In genomic region chr22:40251106-40251505, GRCh38 we compare ENCODE assay signal across 30 cellular contexts.
DNase-seq lines count a peak whose midpoint lies in the region; ATAC-seq and TF ChIP-seq lines count a peak whose summit lies in the region.
"Had no signal": no experiment of that assay in that cellular context is flagged by ENCODE, and none has a peak within 500 bp of the region (broad histone marks: within the 10 kb centered on the region; RNA-seq: fewer than 3 reads in every experiment).

No MANE protein-coding gene starts in this region.

- H3F3A ChIP-seq in neural progenitor cell (ENCODE audit: low read depth) = no peaks in the 10 kb centered on the region

- RAD21 ChIA-PET in HCT116 (lab: Charles Lee; ENCODE audit: low non-redundant PET in 1 of 2, low total read pairs in 2 of 2, uncharacterized antibody in 2 of 2, unreplicated experiment in 2 of 2) = no interaction called here

- CTCF ChIA-PET in HCT116 (lab: Charles Lee) = no interaction called here
- CTCF ChIA-PET in Caco-2 (lab: Charles Lee) = no interaction called here

- H3K4me1 Mint-ChIP-seq in activated T-cell treated with anti-CD3 and anti-CD28 coated beads, Interleukin-2, amount 50 U/mL, for 72 hours (ENCODE audit: low read depth) = peaks cover 89% of the 10 kb centered on the region
- H3K4me1 Mint-ChIP-seq in activated naive CD8-positive, alpha-beta T cell treated with anti-CD3 and anti-CD28 coated beads for 36 hours = peaks cover 59% of the 10 kb centered on the region
- H3K4me1 Mint-ChIP-seq in neural progenitor cell = peaks cover 25% of the 10 kb centered on the region
- H3K4me1 Mint-ChIP-seq in Caco-2 (ENCODE audit: low read depth, unreplicated experiment) = no peaks in the 10 kb centered on the region

- no peaks in the 10 kb centered on the region for H3K9me2 ChIP-seq in HCT116 (ENCODE audit: insufficient read depth)

- no peak for TF ChIP-seq RAD21 in HCT116 (IDR thresholded peaks at IDR 0.05; ENCODE audit: low read depth)

- peak overlapping the region; percentile 8 to 72 for H3K4me3 Mint-ChIP-seq in activated T-cell treated with anti-CD3 and anti-CD28 coated beads, Interleukin-2, amount 50 U/mL, for 72 hours
- no peak overlapping the region for H3K4me3 Mint-ChIP-seq in activated naive CD8-positive, alpha-beta T cell treated with anti-CD3 and anti-CD28 coated beads for 36 hours
- H3K4me3 Mint-ChIP-seq in neural progenitor cell (no peak overlapping the region), Caco-2 (ENCODE audit: unreplicated experiment) (no peak overlapping the region)
- H3K4me3 Mint-ChIP-seq: effector memory CD8-positive, alpha-beta T cell; natural killer cell; T-helper 1 cell treated with Interleukin-12 subunit alpha and Interleukin-12 subunit beta and Interleukin-4 antibody, amounts not matched to agents 30 μg/mL and 1 μg/mL, for 36 hours had no signal

- BruUV-seq in HCT116 (replicated peaks; lab: Mats Ljungman, UMichigan) = no TSS peak
- no TSS peak for BruUV-seq in Caco-2 (replicated peaks; lab: Mats Ljungman, UMichigan)

- H3K9me3 ChIP-seq in HCT116 (ENCODE audit: control insufficient read depth in 1 of 2, insufficient read depth in 1 of 2, low read depth in 1 of 2, low read length in 2 of 2) (no peaks in the 10 kb centered on the region), neural progenitor cell (ENCODE audit: low read depth) (no peaks in the 10 kb centered on the region), breast epithelium (no peaks in the 10 kb centered on the region), Caco-2 (no peaks in the 10 kb centered on the region), left lung (no peaks in the 10 kb centered on the region)
- H3K9me3 ChIP-seq: HAP-1, pancreas, right atrium auricular region, SJCRH30, tibial nerve had no signal

- peak; percentile 29 to 33 for ATAC-seq in activated T-cell treated with anti-CD3 and anti-CD28 coated beads, Interleukin-2, amount 50 U/mL, for 72 hours (replicated peaks in 1 of 2)
- ATAC-seq in HCT116 (no peak), left lung (no peak)
- ATAC-seq: effector memory CD8-positive, alpha-beta T cell; esophagus mucosa; left ventricle myocardium superior; natural killer cell; pancreas had no signal

- TF ChIP-seq CTCF in HCT116 (IDR thresholded peaks at IDR 0.05 in 2 of 3, conservative IDR thresholded peaks at IDR 0.05 in 1 of 3; ENCODE audit: borderline replicate concordance in 1 of 3, insufficient read depth in 1 of 3, low read depth in 2 of 3, low read length in 2 of 3) (no peak), neural progenitor cell (IDR thresholded peaks at IDR 0.05) (no peak), breast epithelium (IDR thresholded peaks at IDR 0.05) (no peak), Caco-2 (IDR thresholded peaks at IDR 0.05; ENCODE audit: insufficient read depth in 1 of 2, low read depth in 1 of 2, low read length in 1 of 2, severe bottlenecking in 1 of 2, unreplicated experiment in 1 of 2) (no peak), left lung (IDR thresholded peaks at IDR 0.05) (no peak)

- H3K9me3 Mint-ChIP-seq in activated T-cell treated with anti-CD3 and anti-CD28 coated beads, Interleukin-2, amount 50 U/mL, for 72 hours = no peaks in the 10 kb centered on the region
- H3K9me3 Mint-ChIP-seq in activated naive CD8-positive, alpha-beta T cell treated with anti-CD3 and anti-CD28 coated beads for 36 hours = no peaks in the 10 kb centered on the region
- no peaks in the 10 kb centered on the region for H3K9me3 Mint-ChIP-seq in neural progenitor cell
- H3K9me3 Mint-ChIP-seq in Caco-2 (ENCODE audit: unreplicated experiment) = no peaks in the 10 kb centered on the region
- H3K9me3 Mint-ChIP-seq: effector memory CD8-positive, alpha-beta T cell; natural killer cell; T-helper 1 cell treated with Interleukin-12 subunit alpha and Interleukin-12 subunit beta and Interleukin-4 antibody, amounts not matched to agents 30 μg/mL and 1 μg/mL, for 36 hours had no signal

- H3K27ac ChIP-seq in HCT116 (ENCODE audit: low read depth, low read length) (no peak overlapping the region), neural progenitor cell (peak overlapping the region; percentile 51), breast epithelium (no peak overlapping the region), left lung (no peak overlapping the region)
- H3K27ac ChIP-seq: cardiac muscle cell, coronary artery, pancreas, right atrium auricular region, SJCRH30, tibial nerve, WERI-Rb-1 had no signal

- H3K9ac ChIP-seq in HCT116 (ENCODE audit: low read length) (no peak overlapping the region), neural progenitor cell (no peak overlapping the region)

- H3K36me3 ChIP-seq in HCT116 (ENCODE audit: control insufficient read depth in 1 of 2, insufficient read depth in 2 of 2, low read length in 2 of 2) = no peaks in the 10 kb centered on the region
- no peaks in the 10 kb centered on the region for H3K36me3 ChIP-seq in neural progenitor cell
- no peaks in the 10 kb centered on the region for H3K36me3 ChIP-seq in breast epithelium
- no peaks in the 10 kb centered on the region for H3K36me3 ChIP-seq in Caco-2 (ENCODE audit: control insufficient read depth, insufficient read depth, low read length)
- peaks cover 0 to 20% of the 10 kb centered on the region in 2 donors for H3K36me3 ChIP-seq in left lung
- H3K36me3 ChIP-seq: pancreas had no signal

- H3K4me3 ChIP-seq in HCT116 (replicated peaks in 1 of 2; ENCODE audit: low read depth in 1 of 2, low read length in 2 of 2) (no peak overlapping the region), neural progenitor cell (no peak overlapping the region), breast epithelium (no peak overlapping the region), Caco-2 (ENCODE audit: low read depth, low read length) (no peak overlapping the region), left lung (no peak overlapping the region)
- H3K4me3 ChIP-seq: cardiac muscle cell, coronary artery, HAP-1, pancreas, right atrium auricular region, SJCRH30, tibial nerve had no signal

- H3K4me1 ChIP-seq in HCT116 (ENCODE audit: control insufficient read depth in 1 of 2, insufficient read depth in 2 of 2, low read length in 2 of 2) = peaks cover 3 to 6% of the 10 kb centered on the region in 2 experiments; a peak in 2 of 4 replicates
- peaks cover 18% of the 10 kb centered on the region for H3K4me1 ChIP-seq in neural progenitor cell
- H3K4me1 ChIP-seq in breast epithelium = no peaks in the 10 kb centered on the region
- no peaks in the 10 kb centered on the region for H3K4me1 ChIP-seq in Caco-2
- no peaks in the 10 kb centered on the region for H3K4me1 ChIP-seq in left lung
- H3K4me1 ChIP-seq: HAP-1, SJCRH30 had no signal

- POLR2A ChIA-PET in HCT116 (lab: Charles Lee) (no interaction called here), Caco-2 (lab: Charles Lee) (interaction anchor here (0.6 kb wide), 2 partner anchors 270 to 731 kb away, joined by 3 read pairs; no protein-coding TSS in a partner anchor)

- intact Hi-C loops in HCT116 (cut with micrococcal nuclease) = no loop called here
- intact Hi-C loops in breast epithelium (cut with DNase I; ENCODE audit: low total_unique reads) = no loop called here
- intact Hi-C loops in Caco-2 (cut with micrococcal nuclease; ENCODE audit: unreplicated experiment) = no loop called here
- intact Hi-C loops in left lung (cut with DNase I) = no loop called here

- no peaks in the 10 kb centered on the region for H3K27me3 Mint-ChIP-seq in activated T-cell treated with anti-CD3 and anti-CD28 coated beads, Interleukin-2, amount 50 U/mL, for 72 hours (ENCODE audit: low read depth)
- H3K27me3 Mint-ChIP-seq in activated naive CD8-positive, alpha-beta T cell treated with anti-CD3 and anti-CD28 coated beads for 36 hours = no peaks in the 10 kb centered on the region
- H3K27me3 Mint-ChIP-seq in neural progenitor cell (ENCODE audit: insufficient read depth, low read depth) = peaks cover 4% of the 10 kb centered on the region
- no peaks in the 10 kb centered on the region for H3K27me3 Mint-ChIP-seq in Caco-2 (ENCODE audit: insufficient read depth, unreplicated experiment)
- H3K27me3 Mint-ChIP-seq: effector memory CD8-positive, alpha-beta T cell had no signal

- H3K4me2 ChIP-seq in HCT116 (ENCODE audit: low read length) (no peak overlapping the region), neural progenitor cell (no peak overlapping the region)

- H4K20me1 ChIP-seq in HCT116 (ENCODE audit: insufficient read depth) (no peaks in the 10 kb centered on the region), neural progenitor cell (ENCODE audit: low read depth) (peaks cover 86% of the 10 kb centered on the region)

- DNase-seq in activated T-cell treated with anti-CD3 and anti-CD28 coated beads, Interleukin-2, amount 50 U/mL, for 72 hours = peak; percentile 19 to 26
- DNase-seq in activated T-cell treated with anti-CD3 and anti-CD28 coated beads for 4 hours = no peak
- no peak for DNase-seq in HCT116 (ENCODE audit: low read depth, low spot score)
- no peak for DNase-seq in activated naive CD8-positive, alpha-beta T cell treated with anti-CD3 and anti-CD28 coated beads for 36 hours
- no peak for DNase-seq in neural progenitor cell (ENCODE audit: low spot score)
- no peak for DNase-seq in breast epithelium (ENCODE audit: low spot score in 2 of 2)
- no peak for DNase-seq in Caco-2
- DNase-seq in left lung = no peak
- DNase-seq: amniotic stem cell; C1 segment of cervical spinal cord; effector memory CD8-positive, alpha-beta T cell; EL; foreskin melanocyte; hypothalamus; left ventricle myocardium superior; midbrain; natural killer cell; NCI-H1092 treated with DMSO at 0.1 percent for 48 hours; NCI-H2029; NCI-H526 treated with DMSO at 0.1 percent for 48 hours; pancreas; SJCRH30; WERI-Rb-1 had no signal

- H3K79me2 ChIP-seq in HCT116 (ENCODE audit: insufficient read depth, low read length) = no peaks in the 10 kb centered on the region
- peaks cover 95% of the 10 kb centered on the region for H3K79me2 ChIP-seq in neural progenitor cell (ENCODE audit: low read depth)

- H2AFZ ChIP-seq in HCT116 (ENCODE audit: low read depth, low read length, poor library complexity, severe bottlenecking) (no peak overlapping the region), neural progenitor cell (replicated peaks) (no peak overlapping the region)

- TF ChIP-seq POLR2A in HCT116 (IDR thresholded peaks at IDR 0.05; ENCODE audit: borderline replicate concordance, extremely low read depth, insufficient read depth, insufficient read length) (no peak), breast epithelium (IDR thresholded peaks at IDR 0.05) (no peak)

- peak overlapping the region; percentile 85 for H3K27ac Mint-ChIP-seq in activated T-cell treated with anti-CD3 and anti-CD28 coated beads, Interleukin-2, amount 50 U/mL, for 72 hours
- peak overlapping the region; percentile 44 for H3K27ac Mint-ChIP-seq in activated naive CD8-positive, alpha-beta T cell treated with anti-CD3 and anti-CD28 coated beads for 36 hours
- H3K27ac Mint-ChIP-seq in neural progenitor cell (no peak overlapping the region), Caco-2 (ENCODE audit: unreplicated experiment) (no peak overlapping the region)
- H3K27ac Mint-ChIP-seq: natural killer cell; T-helper 1 cell treated with Interleukin-12 subunit alpha and Interleukin-12 subunit beta and Interleukin-4 antibody, amounts not matched to agents 30 μg/mL and 1 μg/mL, for 36 hours had no signal

- no peaks in the 10 kb centered on the region for H3K27me3 ChIP-seq in HCT116 (ENCODE audit: insufficient read depth, low read length)
- no peaks in the 10 kb centered on the region for H3K27me3 ChIP-seq in neural progenitor cell
- H3K27me3 ChIP-seq in breast epithelium = no peaks in the 10 kb centered on the region
- no peaks in the 10 kb centered on the region for H3K27me3 ChIP-seq in Caco-2 (replicated peaks; ENCODE audit: control insufficient read depth, insufficient read depth, low read length)
- no peaks in the 10 kb centered on the region for H3K27me3 ChIP-seq in left lung
- H3K27me3 ChIP-seq: cardiac muscle cell, pancreas, right atrium auricular region, SJCRH30, tibial nerve had no signal

- H3K36me3 Mint-ChIP-seq in activated T-cell treated with anti-CD3 and anti-CD28 coated beads, Interleukin-2, amount 50 U/mL, for 72 hours (ENCODE audit: insufficient read depth in 2 of 2) = peaks cover 4 to 19% of the 10 kb centered on the region in 2 donors
- H3K36me3 Mint-ChIP-seq in activated naive CD8-positive, alpha-beta T cell treated with anti-CD3 and anti-CD28 coated beads for 36 hours = peaks cover 41% of the 10 kb centered on the region
- H3K36me3 Mint-ChIP-seq in neural progenitor cell = peaks cover 38% of the 10 kb centered on the region
- H3K36me3 Mint-ChIP-seq in Caco-2 (ENCODE audit: insufficient read depth, unreplicated experiment) = peaks cover 16% of the 10 kb centered on the region
- H3K36me3 Mint-ChIP-seq: natural killer cell had no signal

Comparison
In these comparisons a context has a peak if more than half of its experiments do, and no peak if none do; other contexts are left out.
1. DNase-seq: peak in activated T-cell treated with anti-CD3 and anti-CD28 coated beads, Interleukin-2, amount 50 U/mL, for 72 hours (2 of 2); none in activated T-cell treated with anti-CD3 and anti-CD28 coated beads for 4 hours (single experiment), HCT116 (single experiment), activated naive CD8-positive, alpha-beta T cell treated with anti-CD3 and anti-CD28 coated beads for 36 hours (single experiment), neural progenitor cell (single experiment), breast epithelium (0 of 2), Caco-2 (0 of 2) and left lung (0 of 2).
2. ATAC-seq: peak in activated T-cell treated with anti-CD3 and anti-CD28 coated beads, Interleukin-2, amount 50 U/mL, for 72 hours (2 of 2); none in HCT116 (single experiment) and left lung (single experiment).
3. H3K27ac Mint-ChIP-seq: peak in activated T-cell treated with anti-CD3 and anti-CD28 coated beads, Interleukin-2, amount 50 U/mL, for 72 hours (single experiment) and activated naive CD8-positive, alpha-beta T cell treated with anti-CD3 and anti-CD28 coated beads for 36 hours (single experiment); none in neural progenitor cell (single experiment) and Caco-2 (single experiment).
4. H3K4me3 Mint-ChIP-seq: peak in activated T-cell treated with anti-CD3 and anti-CD28 coated beads, Interleukin-2, amount 50 U/mL, for 72 hours (2 of 2); none in activated naive CD8-positive, alpha-beta T cell treated with anti-CD3 and anti-CD28 coated beads for 36 hours (single experiment), neural progenitor cell (single experiment) and Caco-2 (single experiment).